8 cellular contexts compared by ENCODE assay signal in genomic region chr11:112225753-112226061, GRCh38. TPM values are rescaled to one million over a fixed set of nuclear protein-coding genes. Genes with fewer than 3 reads are reported as not detected.
DNase-seq lines count a peak whose midpoint lies in the region; ATAC-seq and TF ChIP-seq lines count a peak whose summit lies in the region.

No MANE protein-coding gene starts in this region.

- intact Hi-C loops in uterus (cut with DNase I; ENCODE audit: low total_unique reads), result no loop called here

- H3K4me1 ChIP-seq in uterus, result no peaks in the 10 kb centered on the region

- TF ChIP-seq POLR2A in uterus (IDR thresholded peaks at IDR 0.05), result no peak

- H3K27ac Mint-ChIP-seq in activated T-cell treated with anti-CD3 and anti-CD28 coated beads, Interleukin-2, amount 50 U/mL, for 72 hours, result peak overlapping the region; percentile 87
- H3K27ac Mint-ChIP-seq in memory B cell, result peak overlapping the region; percentile 99

- H3K36me3 Mint-ChIP-seq in activated T-cell treated with anti-CD3 and anti-CD28 coated beads, Interleukin-2, amount 50 U/mL, for 72 hours (ENCODE audit: insufficient read depth in 2 of 2), result peaks cover 0 to 8% of the 10 kb centered on the region in 2 donors
- H3K36me3 Mint-ChIP-seq in memory B cell, result peaks cover 9% of the 10 kb centered on the region

- H3K4me3 ChIP-seq in cardiac fibroblast (replicated peaks in 1 of 2; ENCODE audit: low read depth in 2 of 2, low read length in 2 of 2) (peak overlapping the region; percentile 79 to 89), uterus (peak overlapping the region; percentile 77 to 78)

- no peak for TF ChIP-seq CTCF in cardiac fibroblast (IDR thresholded peaks at IDR 0.05; ENCODE audit: low read depth, low read length)
- TF ChIP-seq CTCF in uterus (IDR thresholded peaks at IDR 0.05), result no peak

- no peak for DNase-seq in activated T-cell treated with anti-CD3 and anti-CD28 coated beads, Interleukin-2, amount 50 U/mL, for 72 hours
- DNase-seq in activated T-cell treated with anti-CD3 and anti-CD28 coated beads for 4 hours, result no peak
- peak in 1 of 2 donors; percentile 85 for DNase-seq in cardiac fibroblast (ENCODE audit: low read depth in 2 of 2)
- DNase-seq in memory B cell (ENCODE audit: low spot score in 2 of 2), result no peak
- peak; percentile 82 to 83 for DNase-seq in uterus
- DNase-seq in HuH-7.5 (ENCODE audit: low spot score), result no peak

- H3K27me3 Mint-ChIP-seq in activated T-cell treated with anti-CD3 and anti-CD28 coated beads, Interleukin-2, amount 50 U/mL, for 72 hours (ENCODE audit: low read depth), result no peaks in the 10 kb centered on the region
- no peaks in the 10 kb centered on the region for H3K27me3 Mint-ChIP-seq in memory B cell

- H3K9me3 ChIP-seq in uterus, result no peaks in the 10 kb centered on the region

- no peaks in the 10 kb centered on the region for H3K27me3 ChIP-seq in uterus

- peaks cover 17% of the 10 kb centered on the region for H3K4me1 Mint-ChIP-seq in activated T-cell treated with anti-CD3 and anti-CD28 coated beads, Interleukin-2, amount 50 U/mL, for 72 hours (ENCODE audit: low read depth)
- H3K4me1 Mint-ChIP-seq in memory B cell, result peaks cover 10% of the 10 kb centered on the region

- H3K36me3 ChIP-seq in uterus, result no peaks in the 10 kb centered on the region

- no peak for ATAC-seq in activated T-cell treated with anti-CD3 and anti-CD28 coated beads, Interleukin-2, amount 50 U/mL, for 72 hours (replicated peaks in 1 of 2)
- ATAC-seq in memory B cell (ENCODE audit: low read depth), result no peak
- ATAC-seq in HG02973 (IDR thresholded peaks at IDR 0.05; ENCODE audit: unreplicated experiment), result no peak
- ATAC-seq in GM21515 (IDR thresholded peaks at IDR 0.05; ENCODE audit: unreplicated experiment), result no peak

- H3K9me3 Mint-ChIP-seq in activated T-cell treated with anti-CD3 and anti-CD28 coated beads, Interleukin-2, amount 50 U/mL, for 72 hours, result no peaks in the 10 kb centered on the region
- H3K9me3 Mint-ChIP-seq in memory B cell, result no peaks in the 10 kb centered on the region

- peak overlapping the region; percentile 88 to 89 for H3K4me3 Mint-ChIP-seq in activated T-cell treated with anti-CD3 and anti-CD28 coated beads, Interleukin-2, amount 50 U/mL, for 72 hours
- peak overlapping the region; percentile 97 for H3K4me3 Mint-ChIP-seq in memory B cell

- H3K27ac ChIP-seq in uterus, result peak overlapping the region; percentile 95 to 96

RNA-seq across cellular contexts. Expression of gene PTS, which starts 0.5 kb away (rescaled TPM):
- total RNA-seq in activated T-cell treated with anti-CD3 and anti-CD28 coated beads, Interleukin-2, amount 50 U/mL, for 72 hours, result 10 to 100 TPM; 28.7 to 28.9 TPM
- total RNA-seq in uterus, result 10 to 100 TPM; 15.9 to 43.5 (median 35.4) TPM

RNA-seq across cellular contexts. Expression of gene PLET1, which starts 35.0 kb away (rescaled TPM):
- total RNA-seq in activated T-cell treated with anti-CD3 and anti-CD28 coated beads, Interleukin-2, amount 50 U/mL, for 72 hours, result not detected
- not detected for total RNA-seq in uterus

RNA-seq across cellular contexts. Expression of gene BCO2, which starts 50.4 kb away (rescaled TPM):
- 1 to 10 TPM; 1.1 to 1.3 TPM for total RNA-seq in activated T-cell treated with anti-CD3 and anti-CD28 coated beads, Interleukin-2, amount 50 U/mL, for 72 hours
- total RNA-seq in uterus, result 10 to 100 TPM in 3 of 4 donors, 1 to 10 TPM in 1; 4.6 to 15.3 (median 14.2) TPM

RNA-seq across cellular contexts. Expression of gene TEX12, which starts 58.5 kb away (rescaled TPM):
- total RNA-seq in activated T-cell treated with anti-CD3 and anti-CD28 coated beads, Interleukin-2, amount 50 U/mL, for 72 hours, result under 1 TPM in 1 of 2 donors, not detected in 1; 0.32 TPM
- 1 to 10 TPM in 2 of 4 donors, not detected in 2; 1.3 to 1.7 TPM for total RNA-seq in uterus

Comparison
In these comparisons a context has a peak if more than half of its experiments do, and no peak if none do; other contexts are left out.
1. DNase-seq: peak in uterus (2 of 2); none in activated T-cell treated with anti-CD3 and anti-CD28 coated beads, Interleukin-2, amount 50 U/mL, for 72 hours (0 of 2), activated T-cell treated with anti-CD3 and anti-CD28 coated beads for 4 hours (single experiment), memory B cell (0 of 2) and HuH-7.5 (single experiment).